Comparison of ENCODE assay signal across 9 cellular contexts in genomic region chr16:15653227-15653626, GRCh38. TPM values are rescaled to one million over a fixed set of nuclear protein-coding genes. Genes with fewer than 3 reads are reported as not detected.
A peak's percentile ranks its signal among the peaks of the same experiment; 100 is the strongest.
DNase-seq lines count a peak whose midpoint lies in the region; FAIRE-seq and TF ChIP-seq lines count a peak whose summit lies in the region.
"Had no signal": no experiment of that assay in that cellular context is flagged by ENCODE, and none has a peak within 500 bp of the region (broad histone marks: within the 10 kb centered on the region; RNA-seq: fewer than 3 reads in every experiment).

No MANE protein-coding gene starts in this region.

- H3K4me1 ChIP-seq in BLaER1, result peaks cover 34% of the 10 kb centered on the region
- peaks cover 13% of the 10 kb centered on the region for H3K4me1 ChIP-seq in Loucy (ENCODE audit: insufficient read depth, low read length, poor library complexity, severe bottlenecking)

- H3K4me2 ChIP-seq in BLaER1 (0 out of 2 replicates have a peak overlapping the region, but pooled peaks have one; percentile 12), Loucy (ENCODE audit: low read depth, low read length, poor library complexity, severe bottlenecking) (peak overlapping the region; percentile 64)

- no peaks in the 10 kb centered on the region for H3K9me2 ChIP-seq in Loucy (replicated peaks; ENCODE audit: low read depth, low read length)

- no peaks in the 10 kb centered on the region for H3F3A ChIP-seq in Loucy (ENCODE audit: low read depth)

- H3K27me3 ChIP-seq in BLaER1 (no peaks in the 10 kb centered on the region), Loucy (ENCODE audit: insufficient read depth, low read length, poor library complexity, severe bottlenecking) (no peaks in the 10 kb centered on the region), brain microvascular endothelial cell (replicated peaks) (no peaks in the 10 kb centered on the region)

- H3K4me3 ChIP-seq in BLaER1 (no peak overlapping the region), Loucy (ENCODE audit: low read length, poor library complexity, severe bottlenecking) (peak overlapping the region; percentile 46), brain microvascular endothelial cell (ENCODE audit: low read depth, low read length) (no peak overlapping the region)

- H4K20me1 ChIP-seq in BLaER1 (peaks cover 71% of the 10 kb centered on the region), Loucy (ENCODE audit: insufficient read depth, low read length, poor library complexity, severe bottlenecking) (peaks cover 9% of the 10 kb centered on the region)

- H3K27ac ChIP-seq in BLaER1 (no peak overlapping the region), brain microvascular endothelial cell (no peak overlapping the region)

- H3K79me2 ChIP-seq in Loucy (ENCODE audit: insufficient read depth, low read length), result peaks cover 75% of the 10 kb centered on the region

- DNase-seq in brain microvascular endothelial cell (peak; percentile 74), myocyte (ENCODE audit: low read depth) (peak; percentile 35), NCI-H774 (lab: John Stamatoyannopoulos, UW) (no peak), D721Med (ENCODE audit: insufficient read length, low spot score) (no peak), HT-29 (ENCODE audit: low spot score) (no peak)
- DNase-seq in stimulated activated CD4-positive, alpha-beta T cell treated with anti-CD3 and anti-CD28 coated beads, Interleukin-2, amount 100 ng/mL, for 24 hours, result no peak
- DNase-seq: activated CD4-positive, alpha-beta T cell treated with anti-CD3 and anti-CD28 coated beads, Interleukin-2, amount 50 U/mL, for 4 hours had no signal

- no peak for FAIRE-seq in D721Med (lab: Jason Lieb, UNC)

- H3K9ac ChIP-seq in BLaER1 (no peak overlapping the region), Loucy (ENCODE audit: low read depth, low read length, poor library complexity, severe bottlenecking) (no peak overlapping the region)

- H3K9me3 ChIP-seq in BLaER1 (no peaks in the 10 kb centered on the region), Loucy (ENCODE audit: insufficient read depth, low read depth, low read length) (no peaks in the 10 kb centered on the region)

- TF ChIP-seq CTCF in Loucy (conservative IDR thresholded peaks at IDR 0.05; ENCODE audit: low read length), result no peak
- TF ChIP-seq CTCF in brain microvascular endothelial cell (IDR thresholded peaks at IDR 0.05; ENCODE audit: low read depth, low read length, missing control alignments), result no peak
- no peak for TF ChIP-seq CTCF in D721Med (IDR thresholded peaks at IDR 0.05; ENCODE audit: insufficient read depth, missing control alignments)

- in situ Hi-C loops in brain microvascular endothelial cell (cut with HindIII; ENCODE audit: low pct_ligation_motif_present, low sequenced_read_pairs), result no loop called here

- no peak overlapping the region for H2AFZ ChIP-seq in Loucy (ENCODE audit: low read length)

- H3K36me3 ChIP-seq in BLaER1, result peaks cover 47% of the 10 kb centered on the region
- no peaks in the 10 kb centered on the region for H3K36me3 ChIP-seq in Loucy (ENCODE audit: insufficient read depth, low read length)
- H3K36me3 ChIP-seq in brain microvascular endothelial cell (replicated peaks), result no peaks in the 10 kb centered on the region

RNA-seq across cellular contexts. Expression of gene NDE1, which starts 3.2 kb away (rescaled TPM):
- 6.5 and 10.7 TPM in 2 replicates for total RNA-seq in myocyte
- polyA plus RNA-seq in myocyte (2012), result 14.6 TPM
- 35.5 and 41.2 TPM in 2 replicates for total RNA-seq in HT-29 (2014; rRNA removed; shearing (Covaris generic))

RNA-seq across cellular contexts. Expression of gene MARF1, which starts 10.3 kb away (rescaled TPM):
- total RNA-seq in myocyte, result 12.3 and 16.2 TPM in 2 replicates
- 15.8 TPM for polyA plus RNA-seq in myocyte (2012)
- total RNA-seq in HT-29 (2014; rRNA removed; shearing (Covaris generic)), result 3.3 and 4.5 TPM in 2 replicates

Comparison
In these comparisons a context has a peak if more than half of its experiments do, and no peak if none do; other contexts are left out.
1. DNase-seq: peak in brain microvascular endothelial cell (single experiment) and myocyte (single experiment); none in NCI-H774 (single experiment), D721Med (single experiment), HT-29 (single experiment) and stimulated activated CD4-positive, alpha-beta T cell treated with anti-CD3 and anti-CD28 coated beads, Interleukin-2, amount 100 ng/mL, for 24 hours (0 of 2).